12 cellular contexts compared by ENCODE assay signal in the genomic region with DNA sequence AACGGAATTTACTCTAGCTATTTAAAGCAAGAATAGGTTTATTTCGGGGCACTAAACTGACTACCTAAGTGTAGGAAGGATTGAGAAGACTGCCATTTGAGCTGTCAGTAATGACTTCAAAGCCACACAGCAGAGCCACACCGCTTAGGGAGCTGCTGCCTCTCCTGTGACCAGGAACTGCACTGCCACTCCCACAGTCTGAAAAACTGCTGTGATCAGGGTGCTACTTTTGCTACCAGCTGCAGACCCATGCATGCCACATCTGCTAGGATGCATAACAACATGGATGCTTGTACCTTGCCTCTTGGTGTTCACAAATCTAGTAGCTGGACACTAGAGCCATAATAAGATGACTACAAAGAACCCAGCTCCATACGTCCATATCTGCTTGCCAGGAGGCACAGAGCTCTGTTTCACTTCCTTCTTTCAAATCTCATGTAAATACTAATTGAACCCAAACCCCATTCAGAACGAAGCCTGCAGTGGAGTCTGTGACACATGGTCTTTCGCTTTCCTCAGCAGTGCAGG. TPM values are rescaled to one million over a fixed set of nuclear protein-coding genes. Genes with fewer than 3 reads are reported as not detected.
DNase-seq lines count a peak whose midpoint lies in the region; ATAC-seq, FAIRE-seq and TF ChIP-seq lines count a peak whose summit lies in the region.
"Had no signal": no experiment of that assay in that cellular context is flagged by ENCODE, and none has a peak within 500 bp of the region (broad histone marks: within the 10 kb centered on the region; RNA-seq: fewer than 3 reads in every experiment).

No MANE protein-coding gene starts in this region.

- intact Hi-C loops in vagina (cut with DNase I), result no loop called here
- intact Hi-C loops in heart right ventricle (cut with DNase I), result loop anchor here in 6 of 10 donors (5.0 to 10.0 kb wide), 8 partner anchors 73 to 495 kb away; partner anchors contain the start of gene DSC2 (in 1 of the 6)

- H2AFZ ChIP-seq in keratinocyte (ENCODE audit: control insufficient read depth, low read length), result no peak overlapping the region

- H3K4me3 ChIP-seq in keratinocyte (ENCODE audit: control insufficient read depth in 2 of 3, extremely low read depth in 1 of 3, insufficient read depth in 2 of 3, low read depth in 1 of 3, low read length in 3 of 3) (peak overlapping the region in 2 of 3 experiments; percentile 1 to 98), vagina (no peak overlapping the region), heart right ventricle (no peak overlapping the region)

- peaks cover 62% of the 10 kb centered on the region for H3K79me2 ChIP-seq in keratinocyte (ENCODE audit: control insufficient read depth, insufficient read depth, low read length)

- no peak for TF ChIP-seq POLR2A in vagina (IDR thresholded peaks at IDR 0.05)

- DNase-seq in keratinocyte (ENCODE audit: low read depth, low spot score) (no peak), retina (no peak), NCI-H2029 (lab: John Stamatoyannopoulos, UW) (no peak), vagina (ENCODE audit: extremely low spot score in 2 of 2) (no peak), heart right ventricle (no peak)
- DNase-seq: erythroblast; GF-D8; stimulated activated naive CD4-positive, alpha-beta T cell had no signal

- dilution Hi-C loops in keratinocyte (cut with MboI; ENCODE audit: extremely low pct_ligation_motif_present, low sequenced_read_pairs), result no loop called here

- peak overlapping the region; percentile 90 for H3K4me2 ChIP-seq in keratinocyte (ENCODE audit: control insufficient read depth, extremely low read depth, insufficient read depth, low read depth, low read length)

- H3K9me3 ChIP-seq in keratinocyte (ENCODE audit: control insufficient read depth, low read depth, low read length) (no peaks in the 10 kb centered on the region), vagina (no peaks in the 10 kb centered on the region), heart right ventricle (no peaks in the 10 kb centered on the region)

- H4K20me1 ChIP-seq in keratinocyte (ENCODE audit: control insufficient read depth, extremely low read depth, insufficient read depth, low read length), result no peaks in the 10 kb centered on the region

- H3K36me3 ChIP-seq in keratinocyte (ENCODE audit: control insufficient read depth in 2 of 2, extremely low read depth in 1 of 2, insufficient read depth in 2 of 2, low read length in 2 of 2) (peaks cover 0 to 9% of the 10 kb centered on the region in 2 experiments), vagina (no peaks in the 10 kb centered on the region), heart right ventricle (no peaks in the 10 kb centered on the region)

- no peaks in the 10 kb centered on the region for H3K9me1 ChIP-seq in keratinocyte (ENCODE audit: control insufficient read depth, extremely low read depth, insufficient read depth, low read length)

- no peak for TF ChIP-seq CTCF in keratinocyte (optimal IDR thresholded peaks at IDR 0.05 in 1 of 3, IDR thresholded peaks at IDR 0.05 in 1 of 3, conservative IDR thresholded peaks at IDR 0.05 in 1 of 3; ENCODE audit: extremely low read depth in 1 of 3, insufficient read depth in 2 of 3, low read length in 3 of 3)
- TF ChIP-seq CTCF in vagina (IDR thresholded peaks at IDR 0.05), result no peak
- no peak for TF ChIP-seq CTCF in heart right ventricle (IDR thresholded peaks at IDR 0.05)

- H3K4me1 ChIP-seq in keratinocyte (ENCODE audit: control insufficient read depth, extremely low read depth, insufficient read depth, low read length), result peaks cover 32% of the 10 kb centered on the region
- peaks cover 9% of the 10 kb centered on the region for H3K4me1 ChIP-seq in vagina
- peaks cover 0 to 22% (median 9%) of the 10 kb centered on the region in 9 donors for H3K4me1 ChIP-seq in heart right ventricle

- H3K27ac ChIP-seq in keratinocyte (ENCODE audit: control insufficient read depth, insufficient read depth, low read length) (no peak overlapping the region), vagina (no peak overlapping the region), heart right ventricle (no peak overlapping the region)

- FAIRE-seq in keratinocyte (lab: Jason Lieb, UNC), result peak; percentile 9

- ATAC-seq in GM18517 (IDR thresholded peaks at IDR 0.05; ENCODE audit: unreplicated experiment), result peak; percentile 96
- ATAC-seq in GM21723 (IDR thresholded peaks at IDR 0.05; ENCODE audit: unreplicated experiment), result peak; percentile 89
- peak; percentile 88 for ATAC-seq in HG03520 (IDR thresholded peaks at IDR 0.05; ENCODE audit: unreplicated experiment)
- ATAC-seq in heart right ventricle, result no peak

- no peaks in the 10 kb centered on the region for H3K27me3 ChIP-seq in keratinocyte (ENCODE audit: control insufficient read depth, extremely low read depth, insufficient read depth, low read length)
- H3K27me3 ChIP-seq in vagina, result no peaks in the 10 kb centered on the region
- peaks cover 0 to 44% (median 4%) of the 10 kb centered on the region in 7 donors for H3K27me3 ChIP-seq in heart right ventricle

- H3K9ac ChIP-seq in keratinocyte (ENCODE audit: control insufficient read depth, extremely low read depth, insufficient read depth, low read length), result peak overlapping the region; percentile 22

- 74 to 79% methylated on average over 6 of the region's 6 CpGs for WGBS in heart right ventricle, 2 donors

RNA-seq across cellular contexts. Expression of gene DSG2, which starts 2.2 kb away (rescaled TPM):
- polyA plus RNA-seq in keratinocyte, result 117 to 157 TPM (median 140 TPM) in 3 replicates
- 45.0 TPM for polyA plus RNA-seq in keratinocyte (2011; ENCODE audit: low read depth)
- polyA plus RNA-seq in keratinocyte (2011; cell fraction: cytosol; rRNA removed), result 36.7 and 70.7 TPM in 2 replicates
- 159 and 180 TPM in 2 replicates for polyA plus RNA-seq in keratinocyte (2011; cell fraction: nucleus; rRNA removed)
- 30.9 and 98.2 TPM in 2 replicates for polyA plus RNA-seq in keratinocyte (2012; ENCODE audit: low replicate concordance)
- polyA minus RNA-seq in keratinocyte, result 60.4 to 135 TPM (median 94.1 TPM) in 3 replicates
- 53.3 TPM for polyA minus RNA-seq in keratinocyte (2011; cell fraction: cytosol; rRNA and poly(A)+ RNA removed)
- 162 and 289 TPM in 2 replicates for polyA minus RNA-seq in keratinocyte (2011; cell fraction: nucleus; rRNA and poly(A)+ RNA removed)
- total RNA-seq in vagina, result 11.8 TPM
- 10 to 100 TPM; 36.0 to 53.8 (median 41.4) TPM for total RNA-seq in heart right ventricle
- 1 to 10 TPM; 7.6 to 8.2 TPM for polyA plus RNA-seq in heart right ventricle

RNA-seq across cellular contexts. Expression of gene DSG3, which starts 52.7 kb away (rescaled TPM):
- polyA plus RNA-seq in keratinocyte (172 to 488 TPM (median 259 TPM) in 3 replicates), heart right ventricle (under 1 TPM in 1 of 2 donors, not detected in 1; 0.04 TPM)
- polyA plus RNA-seq in keratinocyte (2011; ENCODE audit: low read depth), result 288 TPM
- 59.0 and 114 TPM in 2 replicates for polyA plus RNA-seq in keratinocyte (2011; cell fraction: cytosol; rRNA removed)
- polyA plus RNA-seq in keratinocyte (2011; cell fraction: nucleus; rRNA removed), result 495 and 579 TPM in 2 replicates
- polyA plus RNA-seq in keratinocyte (2012; ENCODE audit: low replicate concordance), result 132 and 436 TPM in 2 replicates
- polyA minus RNA-seq in keratinocyte, result 95.0 to 692 TPM (median 426 TPM) in 3 replicates
- polyA minus RNA-seq in keratinocyte (2011; cell fraction: cytosol; rRNA and poly(A)+ RNA removed), result 153 TPM
- 734 and 1,189 TPM in 2 replicates for polyA minus RNA-seq in keratinocyte (2011; cell fraction: nucleus; rRNA and poly(A)+ RNA removed)
- total RNA-seq in vagina (192 TPM), heart right ventricle (not detected)
- total RNA-seq: omental fat pad had no signal

Comparison
In these comparisons a context has a peak if more than half of its experiments do, and no peak if none do; other contexts are left out.
1. ATAC-seq: peak in GM18517 (single experiment), GM21723 (single experiment) and HG03520 (single experiment); none in heart right ventricle (0 of 8).
2. H3K4me3 ChIP-seq: peak in keratinocyte (2 of 3); none in vagina (0 of 2) and heart right ventricle (0 of 10).
3. RNA of gene DSG3, which starts 52.7 kb away (total RNA-seq): 192 TPM in vagina (single experiment); not detected in heart right ventricle; every median in the first group is over 100 times any median in the second.